8 cellular contexts compared by ENCODE assay signal in the genomic region with DNA sequence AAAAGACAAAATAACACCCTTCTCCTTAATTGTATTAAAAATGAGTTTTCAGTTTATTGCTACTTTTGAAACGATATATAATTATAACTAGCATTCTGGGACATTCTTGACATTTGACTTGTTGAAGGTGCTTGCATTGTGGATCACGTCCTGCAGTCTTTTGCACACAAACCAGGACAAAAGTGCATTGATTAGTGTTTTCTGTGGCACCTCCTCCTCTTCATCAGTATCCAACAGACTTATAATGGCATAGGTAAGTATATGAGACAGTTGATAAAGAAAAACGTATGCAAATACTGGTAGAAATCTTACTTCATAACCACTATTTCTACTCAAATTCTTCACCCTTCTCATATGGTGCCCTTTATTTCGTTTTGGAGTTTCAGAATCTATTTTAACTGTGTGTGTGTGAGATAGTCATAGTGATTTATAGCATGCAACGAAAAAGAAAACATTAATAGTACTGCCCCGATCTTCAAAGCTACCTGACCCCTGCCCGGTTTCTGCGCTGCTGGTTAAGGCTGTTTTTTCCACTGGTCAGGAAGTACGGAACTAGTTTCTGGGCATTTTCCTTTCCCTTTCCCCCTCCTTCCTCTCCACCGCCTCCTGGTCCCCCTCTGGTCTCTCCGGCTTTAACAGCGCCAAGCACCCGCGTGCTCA. TPM values are rescaled to one million over a fixed set of nuclear protein-coding genes. Genes with fewer than 3 reads are reported as not detected.
DNase-seq lines count a peak whose midpoint lies in the region; ATAC-seq and TF ChIP-seq lines count a peak whose summit lies in the region.

No MANE protein-coding gene starts in this region.

- DNase-seq in CD14-positive monocyte (ENCODE audit: low spot score) = no peak
- DNase-seq in ascending aorta (ENCODE audit: low spot score in 2 of 2) = no peak
- no peak for DNase-seq in left lung
- no peak for DNase-seq in transverse colon
- DNase-seq in DMS114 treated with DMSO at 0.1 percent for 48 hours (lab: John Stamatoyannopoulos, UW; ENCODE audit: unreplicated experiment) = no peak
- no peak for DNase-seq in NCI-H2227 treated with DMSO at 0.1 percent for 48 hours (lab: John Stamatoyannopoulos, UW)

- TF ChIP-seq EP300 in transverse colon (IDR thresholded peaks at IDR 0.05; ENCODE audit: low read depth) = no peak

- WGBS in transverse colon (ENCODE audit: low coverage in 1 of 2), 2 donors = 6 to 7% methylated on average over 9 to 14 of the region's 14 CpGs

- H3K4me1 Mint-ChIP-seq in CD14-positive monocyte = peaks cover 39% of the 10 kb centered on the region

- H3K9me3 ChIP-seq in ascending aorta (no peaks in the 10 kb centered on the region), left lung (no peaks in the 10 kb centered on the region), transverse colon (no peaks in the 10 kb centered on the region)

- TF ChIP-seq POLR2A in transverse colon (IDR thresholded peaks at IDR 0.05) = no peak

- H3K4me1 ChIP-seq in ascending aorta (peaks cover 0 to 7% of the 10 kb centered on the region in 2 donors), left lung (peaks cover 4 to 32% of the 10 kb centered on the region in 2 donors), transverse colon (peaks cover 4 to 30% (median 16%) of the 10 kb centered on the region in 4 donors)

- H3K27me3 ChIP-seq in ascending aorta = no peaks in the 10 kb centered on the region
- H3K27me3 ChIP-seq in left lung = no peaks in the 10 kb centered on the region
- H3K27me3 ChIP-seq in transverse colon = no peaks in the 10 kb centered on the region

- TF ChIP-seq CTCF in CD14-positive monocyte (IDR thresholded peaks at IDR 0.05) = no peak
- TF ChIP-seq CTCF in ascending aorta (IDR thresholded peaks at IDR 0.05) = no peak
- TF ChIP-seq CTCF in left lung (IDR thresholded peaks at IDR 0.05) = no peak
- no peak for TF ChIP-seq CTCF in transverse colon (IDR thresholded peaks at IDR 0.05)

- H3K4me3 Mint-ChIP-seq in CD14-positive monocyte = peak overlapping the region; percentile 97 to 100

- peaks cover 0 to 1% (median 0%) of the 10 kb centered on the region in 3 donors for H3K27me3 Mint-ChIP-seq in CD14-positive monocyte (ENCODE audit: low read depth in 3 of 3)

- H3K27ac ChIP-seq in ascending aorta (peak overlapping the region; percentile 84 to 89), left lung (peak overlapping the region; percentile 89 to 96), transverse colon (peak overlapping the region; percentile 92 to 98 (median 94))

- H3K4me3 ChIP-seq in ascending aorta (peak overlapping the region; percentile 70 to 84), left lung (peak overlapping the region; percentile 72 to 95), transverse colon (peak overlapping the region; percentile 64 to 86 (median 82))

- ATAC-seq in GM19372 (IDR thresholded peaks at IDR 0.05; ENCODE audit: low read depth, unreplicated experiment) (peak; percentile 24), HG03378 (IDR thresholded peaks at IDR 0.05; ENCODE audit: unreplicated experiment) (peak; percentile 39), left lung (peak; percentile 33)

- peaks cover 2 to 9% of the 10 kb centered on the region in 2 donors for H3K36me3 Mint-ChIP-seq in CD14-positive monocyte

- in situ Hi-C loops in transverse colon (cut with MboI; ENCODE audit: low pct_ligation_motif_present in 1 of 4, low pct_unique_long_range_greater_than_20kb in 1 of 4, low sequenced_read_pairs in 3 of 4) = loop anchor here in 1 of 4 donors (25.0 kb wide), 1 partner anchor 120 kb away; no protein-coding TSS in a partner anchor

- intact Hi-C loops in CD14-positive monocyte (cut with micrococcal nuclease) = loop anchor here (10.0 kb wide), 1 partner anchor 148 kb away; the partner anchor contains the start of gene CCNH (in 2 of the 2)
- intact Hi-C loops in ascending aorta (cut with DNase I) = loop anchor here (5.0 to 10.0 kb wide), 3 partner anchors 130 to 192 kb away; partner anchors contain the start of gene CCNH
- intact Hi-C loops in left lung (cut with DNase I) = loop anchor here in 1 of 2 donors (10.0 kb wide), 1 partner anchor 128 kb away; no protein-coding TSS in a partner anchor
- intact Hi-C loops in transverse colon (cut with DNase I; ENCODE audit: low total_unique reads) = no loop called here

- peak overlapping the region; percentile 87 to 98 (median 95) for H3K27ac Mint-ChIP-seq in CD14-positive monocyte

- no peaks in the 10 kb centered on the region for H3K9me3 Mint-ChIP-seq in CD14-positive monocyte

- H3K36me3 ChIP-seq in ascending aorta (no peaks in the 10 kb centered on the region), left lung (peaks cover 0 to 3% of the 10 kb centered on the region in 2 donors), transverse colon (no peaks in the 10 kb centered on the region)

RNA-seq across cellular contexts. Expression of gene RASA1, which starts 0.6 kb away (rescaled TPM):
- polyA plus RNA-seq in CD14-positive monocyte = 1 to 10 TPM; 2.1 to 4.0 TPM
- 30.5 TPM for total RNA-seq in ascending aorta
- 10 to 100 TPM; 27.7 to 29.4 TPM for total RNA-seq in left lung
- 10 to 100 TPM; 22.3 to 33.3 (median 28.2) TPM for total RNA-seq in transverse colon
